Comparison of ENCODE assay signal across 32 cellular contexts in the genomic region with DNA sequence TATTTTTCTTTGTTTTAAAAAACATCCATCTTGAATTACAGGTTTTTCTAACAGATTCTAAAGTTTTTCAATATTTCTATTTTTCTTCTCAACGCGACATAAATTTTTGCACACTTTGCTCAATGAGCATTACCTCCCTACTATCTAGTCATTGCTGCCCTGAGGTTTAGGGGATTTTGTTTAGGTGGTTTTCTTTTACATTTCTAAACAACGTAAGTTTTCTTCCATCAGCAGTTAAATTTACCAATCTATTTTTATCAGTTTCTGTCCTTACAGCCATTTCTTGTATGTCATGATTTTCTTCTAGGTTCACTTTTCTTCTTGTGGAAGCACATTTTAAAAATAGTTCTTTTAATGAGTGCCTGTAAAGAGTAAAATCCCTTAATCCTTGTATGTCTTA. TPM values are rescaled to one million over a fixed set of nuclear protein-coding genes. Genes with fewer than 3 reads are reported as not detected.
"Had no signal": no experiment of that assay in that cellular context is flagged by ENCODE, and none has a peak within 500 bp of the region (broad histone marks: within the 10 kb centered on the region; RNA-seq: fewer than 3 reads in every experiment).

No MANE protein-coding gene starts in this region.

- H3K4me3 ChIP-seq: esophagus muscularis mucosa had no signal

- H3K27me3 ChIP-seq: esophagus muscularis mucosa had no signal

- H3K9me3 ChIP-seq: esophagus muscularis mucosa had no signal

- H3K9me3 Mint-ChIP-seq: activated B cell treated with CpG ODN at 0.5 μM for 24 hours; activated CD8-positive, alpha-beta T cell treated with anti-CD3 and anti-CD28 coated beads for 36 hours; activated T-cell treated with anti-CD3 and anti-CD28 coated beads, Interleukin-2, amount 50 U/mL, for 4 hours; activated T-helper 17 cell treated with anti-CD3 and anti-CD28 coated beads, Interleukin-2, amount 50 U/mL, for 72 hours; effector memory CD8-positive, alpha-beta T cell; T-helper 2 cell treated with Interferon-gamma antibody and Interleukin-4, amounts not matched to agents 5 μg/mL and 100 μg/mL, for 36 hours had no signal

- H3K27me3 Mint-ChIP-seq: activated B cell treated with CpG ODN at 0.5 μM for 24 hours; activated CD8-positive, alpha-beta T cell treated with anti-CD3 and anti-CD28 coated beads for 36 hours; activated naive CD8-positive, alpha-beta T cell; activated T-helper 17 cell treated with anti-CD3 and anti-CD28 coated beads, Interleukin-2, amount 50 U/mL, for 72 hours; effector memory CD8-positive, alpha-beta T cell; T-helper 17 cell had no signal

- H3K27ac Mint-ChIP-seq: activated B cell treated with CpG ODN at 0.5 μM for 24 hours; activated CD8-positive, alpha-beta T cell treated with anti-CD3 and anti-CD28 coated beads for 36 hours; activated naive CD8-positive, alpha-beta T cell; activated T-helper 17 cell treated with anti-CD3 and anti-CD28 coated beads, Interleukin-2, amount 50 U/mL, for 72 hours; T-helper 17 cell; T-helper 2 cell treated with Interferon-gamma antibody and Interleukin-4, amounts not matched to agents 5 μg/mL and 100 μg/mL, for 36 hours had no signal

- H3K36me3 ChIP-seq: brain microvascular endothelial cell, esophagus muscularis mucosa, WERI-Rb-1 had no signal

- H3K27ac ChIP-seq: brain microvascular endothelial cell, esophagus muscularis mucosa, WERI-Rb-1 had no signal

- DNase-seq: activated B cell treated with CpG ODN at 0.5 μM for 24 hours; activated CD4-positive, alpha-beta T cell treated with anti-CD3 and anti-CD28 coated beads for 48 hours; activated CD4-positive, alpha-beta T cell treated with anti-CD3 and anti-CD28 coated beads, Interleukin-2, amount 50 U/mL, for 1 hour; activated CD4-positive, alpha-beta T cell treated with anti-CD3 and anti-CD28 coated beads, Interleukin-2, amount 50 U/mL, for 48 hours; activated CD8-positive, alpha-beta memory T cell treated with anti-CD3 and anti-CD28 coated beads for 24 hours; activated CD8-positive, alpha-beta T cell treated with anti-CD3 and anti-CD28 coated beads for 36 hours; activated effector memory CD4-positive, alpha-beta T cell treated with Interleukin-2 at 50 U/mL for 16 hours; activated gamma-delta T cell treated with Interleukin-2 at 50 U/mL for 16 hours; activated naive CD4-positive, alpha-beta T cell treated with anti-CD3 and anti-CD28 coated beads, Interleukin-2, amount 50 U/mL, for 16 hours; activated naive CD4-positive, alpha-beta T cell treated with Interleukin-2 at 50 U/mL for 16 hours; activated T-cell treated with anti-CD3 and anti-CD28 coated beads, Interleukin-2, amount 50 U/mL, for 4 hours; amniotic stem cell; anterior cingulate cortex; brain microvascular endothelial cell; cortex of kidney; dermis blood vessel endothelial cell; effector CD4-positive, alpha-beta T cell; effector memory CD8-positive, alpha-beta T cell; erythroblast; foreskin melanocyte; head of caudate nucleus; T-helper 17 cell; T1000; WERI-Rb-1 had no signal

- ATAC-seq: activated CD4-positive, CD25-positive, alpha-beta regulatory T cell treated with anti-CD3 and anti-CD28 coated beads, Interleukin-2, amount 50 U/mL, for 24 hours; activated CD8-positive, alpha-beta T cell treated with anti-CD3 and anti-CD28 coated beads for 36 hours; activated T-cell treated with anti-CD3 and anti-CD28 coated beads, Interleukin-2, amount 50 U/mL, for 4 hours; activated T-helper 17 cell treated with anti-CD3 and anti-CD28 coated beads, Interleukin-2, amount 50 U/mL, for 72 hours; effector memory CD8-positive, alpha-beta T cell; T-helper 17 cell had no signal

- FAIRE-seq: astrocyte, bronchial epithelial cell had no signal

- H3K4me3 Mint-ChIP-seq: activated B cell treated with CpG ODN at 0.5 μM for 24 hours; activated CD8-positive, alpha-beta T cell treated with anti-CD3 and anti-CD28 coated beads for 36 hours; activated naive CD8-positive, alpha-beta T cell; activated T-cell treated with anti-CD3 and anti-CD28 coated beads, Interleukin-2, amount 50 U/mL, for 4 hours; activated T-helper 17 cell treated with anti-CD3 and anti-CD28 coated beads, Interleukin-2, amount 50 U/mL, for 72 hours; effector memory CD8-positive, alpha-beta T cell; T-helper 17 cell; T-helper 2 cell treated with Interferon-gamma antibody and Interleukin-4, amounts not matched to agents 5 μg/mL and 100 μg/mL, for 36 hours had no signal

RNA-seq across cellular contexts. Expression of a gene that starts 49.2 kb away (rescaled TPM):
- total RNA-seq: astrocyte, bronchial epithelial cell, chondrocyte, dermis blood vessel endothelial cell had no signal
